1 cellular context compared by ENCODE assay signal in genomic region chr17:38761612-38762011, GRCh38.
A peak's percentile ranks its signal among the peaks of the same experiment; 100 is the strongest.
TF ChIP-seq lines count a peak whose summit lies in the region.

No MANE protein-coding gene starts in this region.

TF ChIP-seq in K562, 482 proteins besides CTCF, POLR2A, EP300 and RAD21:
- TF ChIP-seq CREB1 (IDR thresholded peaks at IDR 0.05) (no peak), CREB1 (CRISPR knock-in tag; IDR thresholded peaks at IDR 0.05) (no peak), CC2D1A (IDR thresholded peaks at IDR 0.05) (no peak), TRIM28 (IDR thresholded peaks at IDR 0.05) (no peak), SMAD4 (CRISPR knock-in tag; conservative IDR thresholded peaks at IDR 0.05) (no peak), SMC3 (conservative IDR thresholded peaks at IDR 0.05; ENCODE audit: insufficient read depth, low read depth, low read length) (peak; percentile 45), LCOR (CRISPR knock-in tag; IDR thresholded peaks at IDR 0.05) (no peak), STAT5B (CRISPR knock-in tag; IDR thresholded peaks at IDR 0.05) (no peak), ZNF551 (CRISPR knock-in tag; IDR thresholded peaks at IDR 0.05) (no peak), ZC3H8 (IDR thresholded peaks at IDR 0.05) (no peak), FOXP1 (CRISPR knock-in tag; IDR thresholded peaks at IDR 0.05) (no peak), THRAP3 (IDR thresholded peaks at IDR 0.05; ENCODE audit: borderline replicate concordance) (no peak), ELF1 (tag; IDR thresholded peaks at IDR 0.05) (no peak), CREBBP (IDR thresholded peaks at IDR 0.05; ENCODE audit: low read depth, low read length) (no peak), GTF2E2 (tag; IDR thresholded peaks at IDR 0.05) (no peak), HMG20A (CRISPR knock-in tag; conservative IDR thresholded peaks at IDR 0.05) (no peak), LEF1 (IDR thresholded peaks at IDR 0.05) (no peak), POLR3A (IDR thresholded peaks at IDR 0.05; ENCODE audit: borderline replicate concordance, extremely low read depth, insufficient read depth, insufficient read length) (no peak), ZNF282 (CRISPR knock-in tag; IDR thresholded peaks at IDR 0.05) (no peak), KLF13 (tag; IDR thresholded peaks at IDR 0.05; ENCODE audit: borderline replicate concordance, low read depth) (no peak), TEAD2 (tag; IDR thresholded peaks at IDR 0.05) (no peak), CHD1 (IDR thresholded peaks at IDR 0.05; ENCODE audit: low read length) (no peak), GTF3C2 (IDR thresholded peaks at IDR 0.05; ENCODE audit: borderline replicate concordance, extremely low read depth, insufficient read length) (peak; percentile 16), ZNF707 (CRISPR knock-in tag; conservative IDR thresholded peaks at IDR 0.05) (no peak), NCOA1 (IDR thresholded peaks at IDR 0.05; ENCODE audit: low read depth) (no peak), MIER1 (IDR thresholded peaks at IDR 0.05; ENCODE audit: low read depth) (no peak), STAG1 (CRISPR knock-in tag; IDR thresholded peaks at IDR 0.05; ENCODE audit: borderline replicate concordance) (0 out of 2 replicates have a peak, but pooled peaks have one; percentile 24), CCNT2 (IDR thresholded peaks at IDR 0.05; ENCODE audit: borderline replicate concordance, extremely low read depth, insufficient read length, low read depth, low read length) (no peak), MTA1 (IDR thresholded peaks at IDR 0.05; ENCODE audit: borderline replicate concordance) (no peak), ARID4B (CRISPR knock-in tag; IDR thresholded peaks at IDR 0.05) (0 out of 2 replicates have a peak, but pooled peaks have one; percentile 23), DDX20 (tag; IDR thresholded peaks at IDR 0.05; ENCODE audit: low read depth) (no peak), FOXJ2 (tag; IDR thresholded peaks at IDR 0.05) (no peak), ARID2 (IDR thresholded peaks at IDR 0.05) (no peak), ZNF398 (CRISPR knock-in tag; IDR thresholded peaks at IDR 0.05) (no peak)
- TF ChIP-seq, protein P1, sequence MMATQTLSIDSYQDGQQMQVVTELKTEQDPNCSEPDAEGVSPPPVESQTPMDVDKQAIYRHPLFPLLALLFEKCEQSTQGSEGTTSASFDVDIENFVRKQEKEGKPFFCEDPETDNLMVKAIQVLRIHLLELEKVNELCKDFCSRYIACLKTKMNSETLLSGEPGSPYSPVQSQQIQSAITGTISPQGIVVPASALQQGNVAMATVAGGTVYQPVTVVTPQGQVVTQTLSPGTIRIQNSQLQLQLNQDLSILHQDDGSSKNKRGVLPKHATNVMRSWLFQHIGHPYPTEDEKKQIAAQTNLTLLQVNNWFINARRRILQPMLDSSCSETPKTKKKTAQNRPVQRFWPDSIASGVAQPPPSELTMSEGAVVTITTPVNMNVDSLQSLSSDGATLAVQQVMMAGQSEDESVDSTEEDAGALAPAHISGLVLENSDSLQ (IDR thresholded peaks at IDR 0.05): peak; percentile 35; the same call in 1 of the 2 replicates
- TF ChIP-seq, protein P2, sequence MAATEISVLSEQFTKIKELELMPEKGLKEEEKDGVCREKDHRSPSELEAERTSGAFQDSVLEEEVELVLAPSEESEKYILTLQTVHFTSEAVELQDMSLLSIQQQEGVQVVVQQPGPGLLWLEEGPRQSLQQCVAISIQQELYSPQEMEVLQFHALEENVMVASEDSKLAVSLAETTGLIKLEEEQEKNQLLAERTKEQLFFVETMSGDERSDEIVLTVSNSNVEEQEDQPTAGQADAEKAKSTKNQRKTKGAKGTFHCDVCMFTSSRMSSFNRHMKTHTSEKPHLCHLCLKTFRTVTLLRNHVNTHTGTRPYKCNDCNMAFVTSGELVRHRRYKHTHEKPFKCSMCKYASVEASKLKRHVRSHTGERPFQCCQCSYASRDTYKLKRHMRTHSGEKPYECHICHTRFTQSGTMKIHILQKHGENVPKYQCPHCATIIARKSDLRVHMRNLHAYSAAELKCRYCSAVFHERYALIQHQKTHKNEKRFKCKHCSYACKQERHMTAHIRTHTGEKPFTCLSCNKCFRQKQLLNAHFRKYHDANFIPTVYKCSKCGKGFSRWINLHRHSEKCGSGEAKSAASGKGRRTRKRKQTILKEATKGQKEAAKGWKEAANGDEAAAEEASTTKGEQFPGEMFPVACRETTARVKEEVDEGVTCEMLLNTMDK (IDR thresholded peaks at IDR 0.05; ENCODE audit: borderline replicate concordance, insufficient read depth, low read depth, low read length, poor library complexity, severe bottlenecking): peak; percentile 10
- TF ChIP-seq, protein P3, sequence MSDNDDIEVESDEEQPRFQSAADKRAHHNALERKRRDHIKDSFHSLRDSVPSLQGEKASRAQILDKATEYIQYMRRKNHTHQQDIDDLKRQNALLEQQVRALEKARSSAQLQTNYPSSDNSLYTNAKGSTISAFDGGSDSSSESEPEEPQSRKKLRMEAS (CRISPR knock-in tag; IDR thresholded peaks at IDR 0.05): no peak
- TF ChIP-seq, protein P4, sequence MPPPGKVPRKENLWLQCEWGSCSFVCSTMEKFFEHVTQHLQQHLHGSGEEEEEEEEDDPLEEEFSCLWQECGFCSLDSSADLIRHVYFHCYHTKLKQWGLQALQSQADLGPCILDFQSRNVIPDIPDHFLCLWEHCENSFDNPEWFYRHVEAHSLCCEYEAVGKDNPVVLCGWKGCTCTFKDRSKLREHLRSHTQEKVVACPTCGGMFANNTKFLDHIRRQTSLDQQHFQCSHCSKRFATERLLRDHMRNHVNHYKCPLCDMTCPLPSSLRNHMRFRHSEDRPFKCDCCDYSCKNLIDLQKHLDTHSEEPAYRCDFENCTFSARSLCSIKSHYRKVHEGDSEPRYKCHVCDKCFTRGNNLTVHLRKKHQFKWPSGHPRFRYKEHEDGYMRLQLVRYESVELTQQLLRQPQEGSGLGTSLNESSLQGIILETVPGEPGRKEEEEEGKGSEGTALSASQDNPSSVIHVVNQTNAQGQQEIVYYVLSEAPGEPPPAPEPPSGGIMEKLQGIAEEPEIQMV (tag; conservative IDR thresholded peaks at IDR 0.05; ENCODE audit: low read depth): no peak
